ENCODE assay signal across 8 cellular contexts in genomic region chr1:155610257-155610647, GRCh38. TPM values are rescaled to one million over a fixed set of nuclear protein-coding genes. Genes with fewer than 3 reads are reported as not detected.
DNase-seq lines count a peak whose midpoint lies in the region; ATAC-seq and TF ChIP-seq lines count a peak whose summit lies in the region.
"Not testable (repeated sequence)": the region's sequence is repeated elsewhere in the genome, so short reads cannot be mapped to it uniquely, and the experiment has no call there.

No MANE protein-coding gene starts in this region.

- not testable (repeated sequence) for H3K27me3 Mint-ChIP-seq in activated T-helper 2 cell treated with anti-CD3 and anti-CD28 coated beads, Interferon-gamma antibody, Interleukin-2, Interleukin-4, amounts not matched to agents 10 μg/mL and 5 μg/mL and 100 μg/mL, durations not matched to agents 14 hours and 24 hours and 36 hours (ENCODE audit: low read depth); progenitor cell of endocrine pancreas

- H3K27ac Mint-ChIP-seq in activated T-helper 2 cell treated with anti-CD3 and anti-CD28 coated beads, Interferon-gamma antibody, Interleukin-2, Interleukin-4, amounts not matched to agents 10 μg/mL and 5 μg/mL and 100 μg/mL, durations not matched to agents 14 hours and 24 hours and 36 hours; progenitor cell of endocrine pancreas: not testable (repeated sequence)

- H3K36me3 ChIP-seq in NT2/D1 (ENCODE audit: insufficient read depth, insufficient read length, low read length) (peaks cover 23% of the 10 kb centered on the region), left lung (peaks cover 0 to 22% of the 10 kb centered on the region in 2 donors)
- not testable (repeated sequence) for H3K36me3 ChIP-seq in vagina

- peaks cover 19% of the 10 kb centered on the region for H3K36me3 Mint-ChIP-seq in activated T-helper 2 cell treated with anti-CD3 and anti-CD28 coated beads, Interferon-gamma antibody, Interleukin-2, Interleukin-4, amounts not matched to agents 10 μg/mL and 5 μg/mL and 100 μg/mL, durations not matched to agents 14 hours and 24 hours and 36 hours (ENCODE audit: low read depth)
- not testable (repeated sequence) for H3K36me3 Mint-ChIP-seq in progenitor cell of endocrine pancreas (ENCODE audit: insufficient read depth)

- peak overlapping the region; percentile 46 for H3K4me3 ChIP-seq in GM12875 (ENCODE audit: low read depth, low read length)
- peak overlapping the region; percentile 49 for H3K4me3 ChIP-seq in NT2/D1 (ENCODE audit: insufficient read length, low read depth)
- H3K4me3 ChIP-seq in epithelial cell of esophagus (ENCODE audit: low read length), result peak overlapping the region; percentile 40
- H3K4me3 ChIP-seq in left lung, result peak overlapping the region in 1 of 2 donors; percentile 63
- peak overlapping the region; percentile 54 to 61 for H3K4me3 ChIP-seq in vagina

- H3K27me3 ChIP-seq in NT2/D1 (ENCODE audit: insufficient read depth, insufficient read length); left lung; vagina: not testable (repeated sequence)

- not testable (repeated sequence) for DNase-seq in NT2/D1 (ENCODE audit: low read depth, low spot score); activated T-helper 2 cell treated with anti-CD3 and anti-CD28 coated beads, Interferon-gamma antibody, Interleukin-2, Interleukin-4, amounts not matched to agents 10 μg/mL and 5 μg/mL and 100 μg/mL, durations not matched to agents 14 hours and 24 hours and 36 hours (ENCODE audit: low spot score); epithelial cell of esophagus (ENCODE audit: low read depth); left lung; progenitor cell of endocrine pancreas (ENCODE audit: low spot score, unreplicated experiment); vagina (ENCODE audit: extremely low spot score in 2 of 2)

- peak overlapping the region; percentile 94 for H3K4me3 Mint-ChIP-seq in activated T-helper 2 cell treated with anti-CD3 and anti-CD28 coated beads, Interferon-gamma antibody, Interleukin-2, Interleukin-4, amounts not matched to agents 10 μg/mL and 5 μg/mL and 100 μg/mL, durations not matched to agents 14 hours and 24 hours and 36 hours (ENCODE audit: low read depth)
- H3K4me3 Mint-ChIP-seq in progenitor cell of endocrine pancreas (ENCODE audit: low read depth), result peak overlapping the region; percentile 90

- not testable (repeated sequence) for H3K9me3 ChIP-seq in NT2/D1 (ENCODE audit: insufficient read depth, low read length); left lung; vagina

- peak; percentile 7 for ATAC-seq in HG02623 (IDR thresholded peaks at IDR 0.05; ENCODE audit: unreplicated experiment)
- peak; percentile 20 for ATAC-seq in left lung

- not testable (repeated sequence) for H3K4me1 Mint-ChIP-seq in activated T-helper 2 cell treated with anti-CD3 and anti-CD28 coated beads, Interferon-gamma antibody, Interleukin-2, Interleukin-4, amounts not matched to agents 10 μg/mL and 5 μg/mL and 100 μg/mL, durations not matched to agents 14 hours and 24 hours and 36 hours (ENCODE audit: low read depth); progenitor cell of endocrine pancreas (ENCODE audit: low read depth)

- H3K9me3 Mint-ChIP-seq in activated T-helper 2 cell treated with anti-CD3 and anti-CD28 coated beads, Interferon-gamma antibody, Interleukin-2, Interleukin-4, amounts not matched to agents 10 μg/mL and 5 μg/mL and 100 μg/mL, durations not matched to agents 14 hours and 24 hours and 36 hours; progenitor cell of endocrine pancreas (ENCODE audit: low read depth): not testable (repeated sequence)

- H3K27ac ChIP-seq in left lung, vagina: not testable (repeated sequence)

- not testable (repeated sequence) for TF ChIP-seq POLR2A in vagina (IDR thresholded peaks at IDR 0.05)

- H3K4me1 ChIP-seq in NT2/D1 (ENCODE audit: insufficient read depth, insufficient read length); left lung; vagina: not testable (repeated sequence)

- intact Hi-C loops in activated T-helper 2 cell treated with anti-CD3 and anti-CD28 coated beads, Interferon-gamma antibody, Interleukin-2, Interleukin-4, amounts not matched to agents 10 μg/mL and 5 μg/mL and 100 μg/mL, durations not matched to agents 14 hours and 24 hours and 36 hours (cut with micrococcal nuclease); left lung (cut with DNase I); vagina (cut with DNase I): not testable (repeated sequence)

- not testable (repeated sequence) for TF ChIP-seq CTCF in GM12875 (IDR thresholded peaks at IDR 0.05; ENCODE audit: borderline replicate concordance, insufficient read depth, low read depth, low read length); epithelial cell of esophagus (IDR thresholded peaks at IDR 0.05; ENCODE audit: insufficient read depth, low read depth, low read length, missing control alignments); left lung (IDR thresholded peaks at IDR 0.05); progenitor cell of endocrine pancreas (IDR thresholded peaks at IDR 0.05; ENCODE audit: unreplicated experiment); vagina (IDR thresholded peaks at IDR 0.05)

- peak overlapping the region; percentile 70 for H3K9ac ChIP-seq in NT2/D1 (ENCODE audit: insufficient read length, low read depth)

RNA-seq across cellular contexts. Expression of gene MSTO1, which starts 0.2 kb away (rescaled TPM):
- total RNA-seq in activated T-helper 2 cell treated with anti-CD3 and anti-CD28 coated beads, Interferon-gamma antibody, Interleukin-2, Interleukin-4, amounts not matched to agents 10 μg/mL and 5 μg/mL and 100 μg/mL, durations not matched to agents 14 hours and 24 hours and 36 hours, result 87.5 and 87.6 TPM in 2 replicates
- total RNA-seq in left lung (10 to 100 TPM; 27.2 to 44.4 TPM), progenitor cell of endocrine pancreas (53.4 and 62.1 TPM in 2 replicates), vagina (38.1 TPM)

RNA-seq across cellular contexts. Expression of gene ASH1L, which starts 47.6 kb away (rescaled TPM):
- total RNA-seq in activated T-helper 2 cell treated with anti-CD3 and anti-CD28 coated beads, Interferon-gamma antibody, Interleukin-2, Interleukin-4, amounts not matched to agents 10 μg/mL and 5 μg/mL and 100 μg/mL, durations not matched to agents 14 hours and 24 hours and 36 hours, result 39.5 and 40.3 TPM in 2 replicates
- total RNA-seq in left lung, result 10 to 100 TPM; 42.3 to 51.2 TPM
- 49.7 and 51.3 TPM in 2 replicates for total RNA-seq in progenitor cell of endocrine pancreas
- total RNA-seq in vagina, result 74.9 TPM
